ENCODE assay signal across 17 cellular contexts in the genomic region with DNA sequence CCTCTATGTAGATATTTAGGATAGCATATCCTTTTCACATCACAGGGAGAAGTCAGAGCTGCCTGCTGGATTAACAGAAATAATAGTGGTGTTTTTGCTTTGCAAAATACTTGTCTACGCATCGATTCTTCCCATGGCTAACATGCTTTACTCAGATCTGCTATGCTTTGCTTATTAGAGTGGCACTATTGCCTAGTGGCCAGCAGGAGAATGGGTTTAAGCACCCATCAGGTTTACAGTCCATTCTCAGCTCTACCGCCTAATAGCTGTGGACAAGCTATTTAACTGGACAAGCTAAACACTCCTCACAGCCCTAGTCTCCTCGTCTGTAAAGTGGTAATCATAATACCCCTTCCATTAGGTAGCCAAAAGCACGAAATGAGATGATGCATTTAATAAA.
DNase-seq lines count a peak whose midpoint lies in the region; ATAC-seq and TF ChIP-seq lines count a peak whose summit lies in the region.
"Had no signal": no experiment of that assay in that cellular context is flagged by ENCODE, and none has a peak within 500 bp of the region (broad histone marks: within the 10 kb centered on the region; RNA-seq: fewer than 3 reads in every experiment).

No MANE protein-coding gene starts in this region.

- H3K18ac ChIP-seq in trophoblast cell (ENCODE audit: low read length): no peak overlapping the region

- H2AK5ac ChIP-seq in trophoblast cell (ENCODE audit: low read length): no peak overlapping the region

- no peaks in the 10 kb centered on the region for H3K9me3 Mint-ChIP-seq in GM23338

- H3K14ac ChIP-seq in trophoblast cell (ENCODE audit: low read length): no peak overlapping the region

- TF ChIP-seq CTCF in GM23338 (conservative IDR thresholded peaks at IDR 0.05; ENCODE audit: low read depth in 2 of 2): peak in 1 of 2 experiments; percentile 18; a peak in 1 of 4 replicates
- TF ChIP-seq CTCF in gastrocnemius medialis (IDR thresholded peaks at IDR 0.05 in 4 of 5, conservative IDR thresholded peaks at IDR 0.05 in 1 of 5): no peak

- DNase-seq in GM23338 (ENCODE audit: low spot score): no peak
- peak; percentile 56 for DNase-seq in NCI-H82 (lab: John Stamatoyannopoulos, UW)
- no peak for DNase-seq in epithelial cell of prostate (ENCODE audit: low read depth, low spot score)
- DNase-seq in gastrocnemius medialis: no peak
- no peak for DNase-seq in KBM-7
- no peak for DNase-seq in trophoblast cell
- DNase-seq in epidermal melanocyte (ENCODE audit: insufficient read length, low spot score): no peak
- DNase-seq: BE2C; CD4-positive, alpha-beta memory T cell; DMS153; DMS79 treated with DMSO at 0.1 percent for 48 hours; EL; GOT3 had no signal

- H3K9ac ChIP-seq in trophoblast cell (ENCODE audit: low read length): no peak overlapping the region

- intact Hi-C loops in gastrocnemius medialis (cut with DNase I; ENCODE audit: low total_unique reads): no loop called here

- H3K23ac ChIP-seq in trophoblast cell (ENCODE audit: low read length): no peak overlapping the region

- H3F3A ChIP-seq in GM23338 (replicated peaks; ENCODE audit: low read depth): no peaks in the 10 kb centered on the region

- in situ Hi-C loops in gastrocnemius medialis (cut with MboI; ENCODE audit: low sequenced_read_pairs in 4 of 4) (no loop called here), KBM-7 (cut with MboI; ENCODE audit: low pct_unique_long_range_greater_than_20kb, low sequenced_read_pairs) (no loop called here)

- H3K27ac ChIP-seq in GM23338 (ENCODE audit: low read depth) (no peak overlapping the region), epithelial cell of prostate (peak overlapping the region; percentile 83), gastrocnemius medialis (peak overlapping the region; percentile 75 to 90 (median 80)), trophoblast cell (ENCODE audit: low read depth, low read length) (no peak overlapping the region)
- H3K27ac ChIP-seq: C4-2B, HL-60 had no signal

- no peaks in the 10 kb centered on the region for H3K9me3 ChIP-seq in gastrocnemius medialis
- H3K9me3 ChIP-seq in trophoblast cell (ENCODE audit: insufficient read depth, low read depth, low read length): no peaks in the 10 kb centered on the region
- H3K9me3 ChIP-seq: BE2C, HAP-1 had no signal

- no peaks in the 10 kb centered on the region for H3K9me2 ChIP-seq in GM23338 (ENCODE audit: insufficient read depth)

- H3K36me3 ChIP-seq in GM23338 (ENCODE audit: insufficient read depth) (no peaks in the 10 kb centered on the region; the same call in 1 of the 2 replicates), gastrocnemius medialis (no peaks in the 10 kb centered on the region), trophoblast cell (ENCODE audit: control insufficient read depth in 1 of 2, insufficient read depth in 2 of 2, low read length in 2 of 2) (peaks cover 2% of the 10 kb centered on the region in 2 experiments)
- H3K36me3 ChIP-seq: BE2C, HAP-1 had no signal

- H3K4me1 Mint-ChIP-seq in GM23338: peaks cover 5% of the 10 kb centered on the region; the same call in 2 of the 3 replicates

- H4K12ac ChIP-seq in trophoblast cell (ENCODE audit: low read depth, low read length): no peak overlapping the region

- H3K4me1 ChIP-seq in GM23338 (ENCODE audit: insufficient read depth) (peaks cover 2% of the 10 kb centered on the region; the same call in 1 of the 2 replicates), gastrocnemius medialis (peaks cover 29% of the 10 kb centered on the region in 2 donors), trophoblast cell (ENCODE audit: control insufficient read depth in 1 of 2, insufficient read depth in 2 of 2, low read length in 2 of 2) (peaks cover 0 to 6% of the 10 kb centered on the region in 2 experiments)
- H3K4me1 ChIP-seq: BE2C had no signal

- ATAC-seq in GM23338 (peak; percentile 41; the same call in 1 of the 3 replicates), gastrocnemius medialis (no peak)

- H3K79me1 ChIP-seq in trophoblast cell (ENCODE audit: low read length): no peaks in the 10 kb centered on the region

- no peaks in the 10 kb centered on the region; the same call in 2 of the 3 replicates for H3K36me3 Mint-ChIP-seq in GM23338 (ENCODE audit: low read depth)

- no peak for TF ChIP-seq POLR2A in gastrocnemius medialis (IDR thresholded peaks at IDR 0.05)

- H2AFZ ChIP-seq in GM23338 (no peak overlapping the region), trophoblast cell (ENCODE audit: insufficient read depth, low read length, poor library complexity) (no peak overlapping the region)

- H3K4me2 ChIP-seq in GM23338: no peak overlapping the region
- H3K4me2 ChIP-seq in trophoblast cell (ENCODE audit: low read length): no peak overlapping the region

- no peak overlapping the region for H4K91ac ChIP-seq in trophoblast cell (ENCODE audit: low read depth, low read length)

- no peak overlapping the region for H3K4me3 Mint-ChIP-seq in GM23338
- H3K4me3 Mint-ChIP-seq: CD4-positive, alpha-beta memory T cell had no signal

- no peak overlapping the region for H2BK120ac ChIP-seq in trophoblast cell (ENCODE audit: insufficient read depth, low read length, poor library complexity)

- no peak overlapping the region for H3K4ac ChIP-seq in trophoblast cell (ENCODE audit: low read depth, low read length)

- no peak overlapping the region for H4K8ac ChIP-seq in trophoblast cell (ENCODE audit: low read depth, low read length)

- H4K20me1 ChIP-seq in GM23338 (replicated peaks; ENCODE audit: insufficient read depth): no peaks in the 10 kb centered on the region; the same call in 1 of the 2 replicates

- H3K27me3 Mint-ChIP-seq in GM23338 (ENCODE audit: insufficient read depth, low read depth, poor library complexity): peaks cover 2% of the 10 kb centered on the region
- H3K27me3 Mint-ChIP-seq: CD4-positive, alpha-beta memory T cell had no signal

- H2BK5ac ChIP-seq in trophoblast cell (ENCODE audit: low read depth, low read length, poor library complexity): no peak overlapping the region

- no CpG with 5 or more reads among the region's 5 CpGs for WGBS in trophoblast cell (ENCODE audit: extremely low coverage, insufficient coverage, insufficient read length)

- H3K27me3 ChIP-seq in GM23338 (ENCODE audit: insufficient read depth): no peaks in the 10 kb centered on the region
- no peaks in the 10 kb centered on the region for H3K27me3 ChIP-seq in gastrocnemius medialis
- H3K27me3 ChIP-seq in trophoblast cell (ENCODE audit: insufficient read depth, low read length): no peaks in the 10 kb centered on the region
- H3K27me3 ChIP-seq: BE2C had no signal

- no peak overlapping the region for H3K27ac Mint-ChIP-seq in GM23338

- H3K4me3 ChIP-seq in GM23338 (no peak overlapping the region), gastrocnemius medialis (no peak overlapping the region), trophoblast cell (ENCODE audit: low read depth, low read length) (no peak overlapping the region)
- H3K4me3 ChIP-seq: A549, HAP-1 had no signal

- no peak overlapping the region for H2BK12ac ChIP-seq in trophoblast cell (ENCODE audit: low read length)

- H3K79me2 ChIP-seq in GM23338 (replicated peaks; ENCODE audit: insufficient read depth) (no peaks in the 10 kb centered on the region), trophoblast cell (ENCODE audit: control insufficient read depth, insufficient read depth, low read length, poor library complexity) (no peaks in the 10 kb centered on the region)

TF ChIP-seq in GM23338, 12 proteins besides CTCF, POLR2A, EP300 and RAD21 (continues in another document):
- TF ChIP-seq ZNF331 (CRISPR knock-in tag; IDR thresholded peaks at IDR 0.05; ENCODE audit: low read depth) (no peak), EZH2phosphoT487 (IDR thresholded peaks at IDR 0.05; ENCODE audit: unreplicated experiment) (no peak)
- TF ChIP-seq, protein P1, sequence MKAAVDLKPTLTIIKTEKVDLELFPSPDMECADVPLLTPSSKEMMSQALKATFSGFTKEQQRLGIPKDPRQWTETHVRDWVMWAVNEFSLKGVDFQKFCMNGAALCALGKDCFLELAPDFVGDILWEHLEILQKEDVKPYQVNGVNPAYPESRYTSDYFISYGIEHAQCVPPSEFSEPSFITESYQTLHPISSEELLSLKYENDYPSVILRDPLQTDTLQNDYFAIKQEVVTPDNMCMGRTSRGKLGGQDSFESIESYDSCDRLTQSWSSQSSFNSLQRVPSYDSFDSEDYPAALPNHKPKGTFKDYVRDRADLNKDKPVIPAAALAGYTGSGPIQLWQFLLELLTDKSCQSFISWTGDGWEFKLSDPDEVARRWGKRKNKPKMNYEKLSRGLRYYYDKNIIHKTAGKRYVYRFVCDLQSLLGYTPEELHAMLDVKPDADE (IDR thresholded peaks at IDR 0.05): no peak

Comparison
In these comparisons a context has a peak if more than half of its experiments do, and no peak if none do; other contexts are left out.
1. H3K27ac ChIP-seq: peak in epithelial cell of prostate (single experiment) and gastrocnemius medialis (4 of 4); none in GM23338 (single experiment) and trophoblast cell (single experiment).